19 cellular contexts compared by ENCODE assay signal in the genomic region with DNA sequence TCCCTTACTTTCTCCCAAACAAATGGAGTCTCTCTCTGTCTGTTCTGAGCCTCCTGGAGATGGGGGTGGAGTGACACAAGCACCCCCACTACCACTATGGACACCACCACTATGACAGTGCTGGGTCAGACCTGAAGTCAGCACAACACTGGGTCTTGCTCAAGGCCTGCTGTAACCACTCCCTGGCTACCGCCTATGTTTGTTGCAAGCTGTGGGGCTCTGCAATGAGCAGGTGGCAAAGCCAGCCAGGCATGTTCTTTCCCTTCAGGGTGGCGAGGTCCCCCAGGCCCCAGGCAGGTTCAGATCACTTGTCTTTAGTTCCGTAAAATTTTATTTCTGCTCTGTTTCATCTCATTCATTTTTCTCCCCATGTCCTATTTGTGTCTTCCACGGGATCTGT.
DNase-seq lines count a peak whose midpoint lies in the region; ATAC-seq and TF ChIP-seq lines count a peak whose summit lies in the region.
"Had no signal": no experiment of that assay in that cellular context is flagged by ENCODE, and none has a peak within 500 bp of the region (broad histone marks: within the 10 kb centered on the region; RNA-seq: fewer than 3 reads in every experiment).

No MANE protein-coding gene starts in this region.

- no peak overlapping the region for H3K4me2 ChIP-seq in mesenchymal stem cell (ENCODE audit: low read length, poor library complexity, severe bottlenecking)
- H3K4me2 ChIP-seq: BLaER1 had no signal

- no peak overlapping the region for H3K27ac ChIP-seq in right cardiac atrium (ENCODE audit: low read length)
- no peak overlapping the region for H3K27ac ChIP-seq in left lung
- H3K27ac ChIP-seq in stomach: no peak overlapping the region
- H3K27ac ChIP-seq in mesenchymal stem cell (ENCODE audit: low read length, poor library complexity, severe bottlenecking): no peak overlapping the region
- H3K27ac ChIP-seq: 22Rv1, BLaER1, Peyer's patch had no signal

- intact Hi-C loops in Right ventricle myocardium inferior (cut with DNase I): no loop called here
- intact Hi-C loops in right cardiac atrium (cut with DNase I): no loop called here
- intact Hi-C loops in left lung (cut with DNase I): no loop called here
- intact Hi-C loops in stomach (cut with DNase I; ENCODE audit: low total_unique reads): no loop called here

- no peak overlapping the region for H3K18ac ChIP-seq in mesenchymal stem cell (ENCODE audit: low read depth in 1 of 2, low read length in 2 of 2)

- no peak overlapping the region for H2BK12ac ChIP-seq in mesenchymal stem cell (ENCODE audit: low read length in 2 of 2)

- DNase-seq in NCI-H2171 treated with DMSO at 0.1 percent for 48 hours (lab: John Stamatoyannopoulos, UW) (peak; percentile 35), NCI-H2171 (lab: John Stamatoyannopoulos, UW) (no peak), Right ventricle myocardium inferior (ENCODE audit: missing footprints) (peak; percentile 16), right cardiac atrium (no peak), left lung (peak; percentile 11 to 15), stomach (peak; percentile 11), mesenchymal stem cell (no peak), NCI-H345 (lab: John Stamatoyannopoulos, UW) (no peak)
- DNase-seq: DMS 273 treated with DMSO at 0.1 percent for 48 hours, EL, H9, NCI-H1092, NCI-H1694, NCI-H446 treated with DMSO at 0.1 percent for 48 hours, NCI-H748 treated with DMSO at 0.1 percent for 48 hours had no signal

- H3K9ac ChIP-seq in mesenchymal stem cell (ENCODE audit: low read length): no peak overlapping the region
- H3K9ac ChIP-seq: BLaER1 had no signal

- H3K79me1 ChIP-seq in mesenchymal stem cell (replicated peaks; ENCODE audit: low read length, poor library complexity, severe bottlenecking): no peaks in the 10 kb centered on the region

- no peak overlapping the region for H3K14ac ChIP-seq in mesenchymal stem cell (ENCODE audit: low read length in 2 of 2)

- no peak overlapping the region for H2AK5ac ChIP-seq in mesenchymal stem cell (ENCODE audit: low read length, severe bottlenecking)

- H3K36me3 ChIP-seq in left lung: no peaks in the 10 kb centered on the region
- no peaks in the 10 kb centered on the region for H3K36me3 ChIP-seq in stomach
- H3K36me3 ChIP-seq in mesenchymal stem cell (ENCODE audit: control insufficient read depth in 1 of 2, insufficient read depth in 2 of 2, low read depth in 1 of 2, low read length in 2 of 2): no peaks in the 10 kb centered on the region
- H3K36me3 ChIP-seq: BLaER1, Peyer's patch had no signal

- H3K4me1 ChIP-seq in right cardiac atrium (ENCODE audit: control insufficient read depth, insufficient read depth, low read length) (no peaks in the 10 kb centered on the region), left lung (no peaks in the 10 kb centered on the region), stomach (no peaks in the 10 kb centered on the region), mesenchymal stem cell (ENCODE audit: control insufficient read depth, insufficient read depth, low read depth, low read length) (no peaks in the 10 kb centered on the region)
- H3K4me1 ChIP-seq: BLaER1, Peyer's patch had no signal

- WGBS in right cardiac atrium: 72% methylated on average over 4 of the region's 4 CpGs
- 68 to 77% (median 72%) methylated on average over 4 of the region's 4 CpGs for WGBS in stomach, 5 donors
- 55% methylated on average over 3 of the region's 4 CpGs for WGBS in mesenchymal stem cell

- no peak overlapping the region for H2AFZ ChIP-seq in mesenchymal stem cell (ENCODE audit: low read depth, low read length)

- TF ChIP-seq EP300 in stomach (IDR thresholded peaks at IDR 0.05): no peak

- H4K8ac ChIP-seq in mesenchymal stem cell (ENCODE audit: low read length): no peak overlapping the region

- no peak overlapping the region for H2BK15ac ChIP-seq in mesenchymal stem cell (ENCODE audit: low read depth, poor library complexity, severe bottlenecking)

- H3K27me3 ChIP-seq in right cardiac atrium (ENCODE audit: control insufficient read depth, insufficient read depth) (no peaks in the 10 kb centered on the region), left lung (peaks cover 0 to 29% of the 10 kb centered on the region in 2 donors), stomach (peaks cover 0 to 23% (median 3%) of the 10 kb centered on the region in 3 donors), mesenchymal stem cell (ENCODE audit: control insufficient read depth in 1 of 2, insufficient read depth in 1 of 2, low read length in 2 of 2) (no peaks in the 10 kb centered on the region)
- H3K27me3 ChIP-seq: BLaER1, Peyer's patch had no signal

- no peak overlapping the region for H2BK5ac ChIP-seq in mesenchymal stem cell (ENCODE audit: low read depth, low read length, poor library complexity, severe bottlenecking)

- ATAC-seq in Right ventricle myocardium inferior (no peak), right cardiac atrium (no peak), left lung (no peak)
- ATAC-seq: K562 had no signal

- no peak overlapping the region for H3K4ac ChIP-seq in mesenchymal stem cell (ENCODE audit: low read depth in 1 of 2, low read length in 2 of 2)

- no peaks in the 10 kb centered on the region for H3K9me3 ChIP-seq in right cardiac atrium (ENCODE audit: control insufficient read depth, low read length)
- no peaks in the 10 kb centered on the region for H3K9me3 ChIP-seq in left lung
- H3K9me3 ChIP-seq in stomach: no peaks in the 10 kb centered on the region
- H3K9me3 ChIP-seq in mesenchymal stem cell (ENCODE audit: control insufficient read depth, low read length): no peaks in the 10 kb centered on the region
- H3K9me3 ChIP-seq: BLaER1, Peyer's patch had no signal

- H4K91ac ChIP-seq in mesenchymal stem cell (ENCODE audit: low read length): no peak overlapping the region

- no peak overlapping the region for H3K23ac ChIP-seq in mesenchymal stem cell (ENCODE audit: low read length in 2 of 2)

- no peak overlapping the region for H2BK120ac ChIP-seq in mesenchymal stem cell (ENCODE audit: low read depth, low read length)

- no peak for TF ChIP-seq CTCF in left lung (IDR thresholded peaks at IDR 0.05)
- TF ChIP-seq CTCF in stomach (IDR thresholded peaks at IDR 0.05): no peak

- TF ChIP-seq POLR2A in stomach (IDR thresholded peaks at IDR 0.05): no peak

- no peak overlapping the region for H3K4me3 ChIP-seq in right cardiac atrium (ENCODE audit: low read length)
- no peak overlapping the region for H3K4me3 ChIP-seq in left lung
- H3K4me3 ChIP-seq in stomach: no peak overlapping the region
- no peak overlapping the region for H3K4me3 ChIP-seq in mesenchymal stem cell (ENCODE audit: insufficient read depth in 1 of 2, low read depth in 1 of 2, low read length in 2 of 2)
- H3K4me3 ChIP-seq: BLaER1, K562, Peyer's patch had no signal

Comparison
In these comparisons a context has a peak if more than half of its experiments do, and no peak if none do; other contexts are left out.
1. DNase-seq: peak in NCI-H2171 treated with DMSO at 0.1 percent for 48 hours (single experiment), Right ventricle myocardium inferior (single experiment), left lung (2 of 2) and stomach (single experiment); none in NCI-H2171 (single experiment), right cardiac atrium (0 of 3), mesenchymal stem cell (single experiment) and NCI-H345 (single experiment).